1 cellular context compared by ENCODE assay signal in genomic region chr6:11367638-11368199, GRCh38.
TF ChIP-seq lines count a peak whose summit lies in the region.

No MANE protein-coding gene starts in this region.

TF ChIP-seq in HepG2, 621 proteins besides CTCF, POLR2A, EP300 and RAD21 (continued from another document and continues in another):
- TF ChIP-seq ARID4A (CRISPR knock-in tag; IDR thresholded peaks at IDR 0.05; ENCODE audit: borderline replicate concordance) = peak; percentile 49; the same call in 1 of the 2 replicates
- peak; percentile 90 for TF ChIP-seq ZNF350 (CRISPR knock-in tag; IDR thresholded peaks at IDR 0.05; ENCODE audit: borderline replicate concordance, low read depth)
- TF ChIP-seq HMGXB4 (CRISPR knock-in tag; IDR thresholded peaks at IDR 0.05; ENCODE audit: borderline replicate concordance in 1 of 2, low read depth in 1 of 2) = peak in 1 of 2 experiments; percentile 54; a peak in 2 of 4 replicates
- TF ChIP-seq, protein P1, sequence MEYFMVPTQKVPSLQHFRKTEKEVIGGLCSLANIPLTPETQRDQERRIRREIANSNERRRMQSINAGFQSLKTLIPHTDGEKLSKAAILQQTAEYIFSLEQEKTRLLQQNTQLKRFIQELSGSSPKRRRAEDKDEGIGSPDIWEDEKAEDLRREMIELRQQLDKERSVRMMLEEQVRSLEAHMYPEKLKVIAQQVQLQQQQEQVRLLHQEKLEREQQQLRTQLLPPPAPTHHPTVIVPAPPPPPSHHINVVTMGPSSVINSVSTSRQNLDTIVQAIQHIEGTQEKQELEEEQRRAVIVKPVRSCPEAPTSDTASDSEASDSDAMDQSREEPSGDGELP (IDR thresholded peaks at IDR 0.05; ENCODE audit: borderline replicate concordance, low read depth) = peak; percentile 81; the same call in 1 of the 2 replicates
- TF ChIP-seq, protein P2, sequence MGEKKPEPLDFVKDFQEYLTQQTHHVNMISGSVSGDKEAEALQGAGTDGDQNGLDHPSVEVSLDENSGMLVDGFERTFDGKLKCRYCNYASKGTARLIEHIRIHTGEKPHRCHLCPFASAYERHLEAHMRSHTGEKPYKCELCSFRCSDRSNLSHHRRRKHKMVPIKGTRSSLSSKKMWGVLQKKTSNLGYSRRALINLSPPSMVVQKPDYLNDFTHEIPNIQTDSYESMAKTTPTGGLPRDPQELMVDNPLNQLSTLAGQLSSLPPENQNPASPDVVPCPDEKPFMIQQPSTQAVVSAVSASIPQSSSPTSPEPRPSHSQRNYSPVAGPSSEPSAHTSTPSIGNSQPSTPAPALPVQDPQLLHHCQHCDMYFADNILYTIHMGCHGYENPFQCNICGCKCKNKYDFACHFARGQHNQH (CRISPR knock-in tag; IDR thresholded peaks at IDR 0.05) = peak; percentile 96
- TF ChIP-seq ZNF326 (CRISPR knock-in tag; IDR thresholded peaks at IDR 0.05; ENCODE audit: borderline replicate concordance) = no peak
- peak; percentile 65 for TF ChIP-seq NFYB (CRISPR knock-in tag; IDR thresholded peaks at IDR 0.05)
- peak; percentile 90 for TF ChIP-seq ZNF564 (CRISPR knock-in tag; IDR thresholded peaks at IDR 0.05)
- no peak for TF ChIP-seq ZNF720 (CRISPR knock-in tag; IDR thresholded peaks at IDR 0.05)
- TF ChIP-seq IKZF4 (CRISPR knock-in tag; IDR thresholded peaks at IDR 0.05; ENCODE audit: borderline replicate concordance, low read depth, not compliant biosample characterization) = no peak
- TF ChIP-seq, protein P3, sequence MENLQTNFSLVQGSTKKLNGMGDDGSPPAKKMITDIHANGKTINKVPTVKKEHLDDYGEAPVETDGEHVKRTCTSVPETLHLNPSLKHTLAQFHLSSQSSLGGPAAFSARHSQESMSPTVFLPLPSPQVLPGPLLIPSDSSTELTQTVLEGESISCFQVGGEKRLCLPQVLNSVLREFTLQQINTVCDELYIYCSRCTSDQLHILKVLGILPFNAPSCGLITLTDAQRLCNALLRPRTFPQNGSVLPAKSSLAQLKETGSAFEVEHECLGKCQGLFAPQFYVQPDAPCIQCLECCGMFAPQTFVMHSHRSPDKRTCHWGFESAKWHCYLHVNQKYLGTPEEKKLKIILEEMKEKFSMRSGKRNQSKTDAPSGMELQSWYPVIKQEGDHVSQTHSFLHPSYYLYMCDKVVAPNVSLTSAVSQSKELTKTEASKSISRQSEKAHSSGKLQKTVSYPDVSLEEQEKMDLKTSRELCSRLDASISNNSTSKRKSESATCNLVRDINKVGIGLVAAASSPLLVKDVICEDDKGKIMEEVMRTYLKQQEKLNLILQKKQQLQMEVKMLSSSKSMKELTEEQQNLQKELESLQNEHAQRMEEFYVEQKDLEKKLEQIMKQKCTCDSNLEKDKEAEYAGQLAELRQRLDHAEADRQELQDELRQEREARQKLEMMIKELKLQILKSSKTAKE (CRISPR knock-in tag; IDR thresholded peaks at IDR 0.05; ENCODE audit: borderline replicate concordance) = peak; percentile 65; the same call in 1 of the 2 replicates
- TF ChIP-seq ZKSCAN5 (CRISPR knock-in tag; IDR thresholded peaks at IDR 0.05) = no peak
- TF ChIP-seq RAD51 (IDR thresholded peaks at IDR 0.05; ENCODE audit: borderline replicate concordance) = no peak
- TF ChIP-seq ZNF792 (CRISPR knock-in tag; IDR thresholded peaks at IDR 0.05) = peak; percentile 96
- TF ChIP-seq ZNF292 (CRISPR knock-in tag; IDR thresholded peaks at IDR 0.05; ENCODE audit: borderline replicate concordance, low read depth) = peak; percentile 95
- TF ChIP-seq ZBTB7A (CRISPR knock-in tag; IDR thresholded peaks at IDR 0.05) = no peak; the same call in 1 of the 2 replicates
- TF ChIP-seq ZNF232 (CRISPR knock-in tag; IDR thresholded peaks at IDR 0.05; ENCODE audit: borderline replicate concordance) = no peak; the same call in 1 of the 2 replicates
- peak; percentile 93 for TF ChIP-seq GFI1 (CRISPR knock-in tag; IDR thresholded peaks at IDR 0.05; ENCODE audit: borderline replicate concordance)
- peak; percentile 36; the same call in 1 of the 2 replicates for TF ChIP-seq KDM5B (CRISPR knock-in tag; IDR thresholded peaks at IDR 0.05; ENCODE audit: borderline replicate concordance)
- peak; percentile 68 for TF ChIP-seq SIX4 (CRISPR knock-in tag; IDR thresholded peaks at IDR 0.05)
- TF ChIP-seq STAT6 (CRISPR knock-in tag; IDR thresholded peaks at IDR 0.05; ENCODE audit: borderline replicate concordance) = peak; percentile 99
- TF ChIP-seq ZNF746 (CRISPR knock-in tag; IDR thresholded peaks at IDR 0.05) = peak; percentile 67; the same call in 1 of the 2 replicates
- no peak for TF ChIP-seq ZNF577 (CRISPR knock-in tag; IDR thresholded peaks at IDR 0.05; ENCODE audit: borderline replicate concordance, low read depth)
- TF ChIP-seq ZZZ3 (CRISPR knock-in tag; IDR thresholded peaks at IDR 0.05; ENCODE audit: borderline replicate concordance) = no peak
- TF ChIP-seq ZNF512 (CRISPR knock-in tag; IDR thresholded peaks at IDR 0.05) = peak; percentile 90
- no peak for TF ChIP-seq SIN3A (IDR thresholded peaks at IDR 0.05; ENCODE audit: borderline replicate concordance, low read depth, low read length)
- no peak; the same call in 1 of the 2 replicates for TF ChIP-seq ZNF431 (CRISPR knock-in tag; IDR thresholded peaks at IDR 0.05; ENCODE audit: borderline replicate concordance, low read depth)
- TF ChIP-seq, protein P4, sequence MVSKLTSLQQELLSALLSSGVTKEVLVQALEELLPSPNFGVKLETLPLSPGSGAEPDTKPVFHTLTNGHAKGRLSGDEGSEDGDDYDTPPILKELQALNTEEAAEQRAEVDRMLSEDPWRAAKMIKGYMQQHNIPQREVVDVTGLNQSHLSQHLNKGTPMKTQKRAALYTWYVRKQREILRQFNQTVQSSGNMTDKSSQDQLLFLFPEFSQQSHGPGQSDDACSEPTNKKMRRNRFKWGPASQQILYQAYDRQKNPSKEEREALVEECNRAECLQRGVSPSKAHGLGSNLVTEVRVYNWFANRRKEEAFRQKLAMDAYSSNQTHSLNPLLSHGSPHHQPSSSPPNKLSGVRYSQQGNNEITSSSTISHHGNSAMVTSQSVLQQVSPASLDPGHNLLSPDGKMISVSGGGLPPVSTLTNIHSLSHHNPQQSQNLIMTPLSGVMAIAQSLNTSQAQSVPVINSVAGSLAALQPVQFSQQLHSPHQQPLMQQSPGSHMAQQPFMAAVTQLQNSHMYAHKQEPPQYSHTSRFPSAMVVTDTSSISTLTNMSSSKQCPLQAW (CRISPR knock-in tag; IDR thresholded peaks at IDR 0.05) = peak; percentile 100
- no peak for TF ChIP-seq THAP8 (CRISPR knock-in tag; IDR thresholded peaks at IDR 0.05; ENCODE audit: borderline replicate concordance)
- TF ChIP-seq HMGA1 (CRISPR knock-in tag; conservative IDR thresholded peaks at IDR 0.05) = no peak
- TF ChIP-seq KMT2A (CRISPR knock-in tag; IDR thresholded peaks at IDR 0.05) = no peak
- TF ChIP-seq NKX3-1 (CRISPR knock-in tag; IDR thresholded peaks at IDR 0.05) = peak; percentile 38; the same call in 1 of the 2 replicates
- TF ChIP-seq KAT8 (CRISPR knock-in tag; IDR thresholded peaks at IDR 0.05) = peak; percentile 83
- TF ChIP-seq, protein P5, sequence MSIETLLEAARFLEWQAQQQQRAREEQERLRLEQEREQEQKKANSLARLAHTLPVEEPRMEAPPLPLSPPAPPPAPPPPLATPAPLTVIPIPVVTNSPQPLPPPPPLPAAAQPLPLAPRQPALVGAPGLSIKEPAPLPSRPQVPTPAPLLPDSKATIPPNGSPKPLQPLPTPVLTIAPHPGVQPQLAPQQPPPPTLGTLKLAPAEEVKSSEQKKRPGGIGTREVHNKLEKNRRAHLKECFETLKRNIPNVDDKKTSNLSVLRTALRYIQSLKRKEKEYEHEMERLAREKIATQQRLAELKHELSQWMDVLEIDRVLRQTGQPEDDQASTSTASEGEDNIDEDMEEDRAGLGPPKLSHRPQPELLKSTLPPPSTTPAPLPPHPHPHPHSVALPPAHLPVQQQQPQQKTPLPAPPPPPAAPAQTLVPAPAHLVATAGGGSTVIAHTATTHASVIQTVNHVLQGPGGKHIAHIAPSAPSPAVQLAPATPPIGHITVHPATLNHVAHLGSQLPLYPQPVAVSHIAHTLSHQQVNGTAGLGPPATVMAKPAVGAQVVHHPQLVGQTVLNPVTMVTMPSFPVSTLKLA (IDR thresholded peaks at IDR 0.05) = no peak
- TF ChIP-seq RFX3 (CRISPR knock-in tag; IDR thresholded peaks at IDR 0.05) = peak; percentile 33; the same call in 1 of the 2 replicates
- TF ChIP-seq SMYD3 (CRISPR knock-in tag; IDR thresholded peaks at IDR 0.05) = no peak
- TF ChIP-seq NFIC (IDR thresholded peaks at IDR 0.05; ENCODE audit: low read length) = peak; percentile 95
- no peak; the same call in 1 of the 2 replicates for TF ChIP-seq HOXD1 (CRISPR knock-in tag; IDR thresholded peaks at IDR 0.05)
- TF ChIP-seq ZNF275 (CRISPR knock-in tag; IDR thresholded peaks at IDR 0.05; ENCODE audit: borderline replicate concordance) = peak; percentile 33; the same call in 1 of the 2 replicates
